ENCODE assay signal across 25 cellular contexts in genomic region chr16:6633441-6633840, GRCh38.
"Had no signal": no experiment of that assay in that cellular context is flagged by ENCODE, and none has a peak within 500 bp of the region (broad histone marks: within the 10 kb centered on the region; RNA-seq: fewer than 3 reads in every experiment).

No MANE protein-coding gene starts in this region.

- ATAC-seq: left colon; left lung; lower lobe of right lung; natural killer cell; right lobe of liver; stimulated activated naive B cell treated with anti-CD40 and anti-IgM and Interleukin-4, amounts not matched to agents 10 μg/mL and 1 μg/mL and 100 μg/mL, for 72 hours; stimulated activated naive CD8-positive, alpha-beta T cell treated with anti-CD3 and anti-CD28 coated beads, Interleukin-15, Interleukin-2, amounts not matched to agents 100 U/mL and 50 U/mL, for 24 hours had no signal

- H3K27me3 Mint-ChIP-seq: stimulated activated naive B cell treated with anti-CD40 and anti-IgM and Interleukin-4, amounts not matched to agents 10 μg/mL and 1 μg/mL and 100 μg/mL, for 72 hours had no signal

- H3K36me3 Mint-ChIP-seq: immature natural killer cell; naive B cell; natural killer cell; neural progenitor cell; stimulated activated naive B cell treated with anti-CD40 and anti-IgM and Interleukin-4, amounts not matched to agents 10 μg/mL and 1 μg/mL and 100 μg/mL, for 72 hours had no signal

- H3K9me3 Mint-ChIP-seq: immature natural killer cell; nephron progenitor cell; neural progenitor cell; stimulated activated naive B cell treated with anti-CD40 and anti-IgM and Interleukin-4, amounts not matched to agents 10 μg/mL and 1 μg/mL and 100 μg/mL, for 72 hours had no signal

- H3K4me1 Mint-ChIP-seq: immature natural killer cell; naive B cell; natural killer cell; neural progenitor cell; stimulated activated naive B cell treated with anti-CD40 and anti-IgM and Interleukin-4, amounts not matched to agents 10 μg/mL and 1 μg/mL and 100 μg/mL, for 72 hours had no signal

- DNase-seq: hypothalamus; immature natural killer cell; kidney; left colon; left lung; lower lobe of right lung; mammary epithelial cell; mesenchymal stem cell; naive B cell; natural killer cell; nephron progenitor cell; occipital lobe; right lobe of liver; stimulated activated CD4-positive, alpha-beta T cell treated with anti-CD3 and anti-CD28 coated beads, Interleukin-12 subunit alpha, Interleukin-12 subunit beta, amount 100 ng/mL, for 4 hours; stimulated activated CD4-positive, alpha-beta T cell treated with anti-CD3 and anti-CD28 coated beads, Interleukin-15, amount 100 ng/mL, for 24 hours; stimulated activated CD4-positive, alpha-beta T cell treated with anti-CD3 and anti-CD28 coated beads, Interleukin-2, amount 100 ng/mL, for 24 hours; stimulated activated CD4-positive, alpha-beta T cell treated with anti-CD3 and anti-CD28 coated beads, Interleukin-4, amount 100 ng/mL, for 1 hour; stimulated activated naive B cell treated with anti-CD40 and anti-IgM and Interleukin-4, amounts not matched to agents 10 μg/mL and 1 μg/mL and 100 μg/mL, for 72 hours; stimulated activated naive CD8-positive, alpha-beta T cell treated with anti-CD3 and anti-CD28 coated beads, Interleukin-15, Interleukin-2, amounts not matched to agents 100 U/mL and 50 U/mL, for 24 hours; stomach; testis; thyroid gland; transverse colon; upper lobe of left lung had no signal

- H3K27ac Mint-ChIP-seq: immature natural killer cell; naive B cell; natural killer cell; nephron progenitor cell; neural progenitor cell; stimulated activated naive B cell treated with anti-CD40 and anti-IgM and Interleukin-4, amounts not matched to agents 10 μg/mL and 1 μg/mL and 100 μg/mL, for 72 hours had no signal

- H3K4me3 Mint-ChIP-seq: immature natural killer cell; naive B cell; natural killer cell; nephron progenitor cell; neural progenitor cell; stimulated activated naive B cell treated with anti-CD40 and anti-IgM and Interleukin-4, amounts not matched to agents 10 μg/mL and 1 μg/mL and 100 μg/mL, for 72 hours had no signal
